8 cellular contexts compared by ENCODE assay signal in the genomic region with DNA sequence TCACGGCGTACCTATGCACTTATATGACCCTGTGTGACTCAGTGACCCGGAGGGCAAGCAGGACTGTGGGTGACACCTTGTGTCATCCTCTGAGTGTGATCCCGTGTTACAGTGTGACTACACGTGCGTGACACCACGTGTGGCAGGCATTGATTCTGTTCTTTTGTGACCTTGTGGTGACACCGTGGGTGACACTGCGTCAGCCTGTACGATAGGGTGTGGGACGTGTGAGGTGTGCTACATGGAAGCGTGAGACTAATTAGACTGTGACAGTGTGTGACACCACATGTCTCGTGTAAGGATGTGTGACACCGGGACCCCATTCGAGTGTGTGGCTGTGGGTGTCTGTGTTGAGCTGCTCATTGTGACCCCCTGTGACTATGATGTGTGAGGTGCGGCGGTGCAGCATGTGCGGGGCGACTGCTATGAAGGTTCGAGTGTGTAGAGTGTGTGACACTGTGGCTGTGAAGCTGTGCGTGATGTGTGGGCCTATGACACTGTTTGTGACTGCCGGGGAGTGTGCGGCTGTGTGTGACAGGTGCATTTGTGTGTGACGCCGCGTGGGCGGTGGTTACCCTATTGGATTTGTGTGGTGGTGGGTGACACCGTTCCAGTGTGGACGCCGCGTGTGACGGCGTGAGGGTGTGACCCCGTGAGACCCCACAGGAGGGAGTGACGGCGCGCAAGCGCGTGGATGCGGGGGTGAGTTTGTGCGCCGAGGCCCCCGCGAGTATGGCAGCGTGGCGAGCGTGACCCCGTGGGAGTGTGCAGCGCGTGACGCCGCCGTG.
DNase-seq lines count a peak whose midpoint lies in the region; ATAC-seq and TF ChIP-seq lines count a peak whose summit lies in the region.

A gene (plus strand): TSS at position 783 of the 788 bp plus-strand sequence. CDS start 5,621 bp downstream, outside the sequence.

- no peak for TF ChIP-seq CTCF in C4-2B (conservative IDR thresholded peaks at IDR 0.05)
- TF ChIP-seq CTCF in RWPE2 (IDR thresholded peaks at IDR 0.05; ENCODE audit: poor library complexity, severe bottlenecking): no peak

- peak within 1 kb of the TSS; percentile 54 for H3K4me3 ChIP-seq in RWPE2 (ENCODE audit: severe bottlenecking)

- no peaks in the 10 kb centered on the region for H3K9me3 ChIP-seq in RWPE2 (ENCODE audit: severe bottlenecking)

- H3K27me3 ChIP-seq in RWPE2 (ENCODE audit: insufficient read depth, poor library complexity, severe bottlenecking) (peaks cover 4% of the 10 kb centered on the region), layer of hippocampus (ENCODE audit: control insufficient read depth, insufficient read depth, low read length) (no peaks in the 10 kb centered on the region)

- DNase-seq in RWPE2 (ENCODE audit: low spot score): no peak
- peak; percentile 25 for DNase-seq in astrocyte of the hippocampus (ENCODE audit: low read depth, low spot score)
- DNase-seq in stimulated activated CD4-positive, alpha-beta T cell treated with anti-CD3 and anti-CD28 coated beads, Interleukin-2, amount 100 ng/mL, for 24 hours: peak; percentile 69 to 79
- DNase-seq in NCI-H2081 treated with DMSO at 0.1 percent for 48 hours (lab: John Stamatoyannopoulos, UW): no peak
- no peak for DNase-seq in NCI-H510A (lab: John Stamatoyannopoulos, UW)

- no peaks in the 10 kb centered on the region for H3K4me1 ChIP-seq in RWPE2 (ENCODE audit: insufficient read depth, poor library complexity, severe bottlenecking)

- ATAC-seq in GM21825 (IDR thresholded peaks at IDR 0.05; ENCODE audit: unreplicated experiment) (peak; percentile 20), RWPE2 (ENCODE audit: low read depth) (no peak)

- peak within 1 kb of the TSS; percentile 90 for H3K27ac ChIP-seq in C4-2B
- no peak within 1 kb of the TSS for H3K27ac ChIP-seq in RWPE2 (ENCODE audit: poor library complexity, severe bottlenecking)
- H3K27ac ChIP-seq in layer of hippocampus (ENCODE audit: low read depth, low read length): peak within 1 kb of the TSS; percentile 13

- H3K36me3 ChIP-seq in RWPE2 (ENCODE audit: low read depth): no peaks in the 10 kb centered on the region

Comparison
In these comparisons a context has a peak if more than half of its experiments do, and no peak if none do; other contexts are left out.
1. DNase-seq: peak in astrocyte of the hippocampus (single experiment) and stimulated activated CD4-positive, alpha-beta T cell treated with anti-CD3 and anti-CD28 coated beads, Interleukin-2, amount 100 ng/mL, for 24 hours (2 of 2); none in RWPE2 (single experiment), NCI-H2081 treated with DMSO at 0.1 percent for 48 hours (single experiment) and NCI-H510A (single experiment).